ENCODE assay signal across 16 cellular contexts in the genomic region with DNA sequence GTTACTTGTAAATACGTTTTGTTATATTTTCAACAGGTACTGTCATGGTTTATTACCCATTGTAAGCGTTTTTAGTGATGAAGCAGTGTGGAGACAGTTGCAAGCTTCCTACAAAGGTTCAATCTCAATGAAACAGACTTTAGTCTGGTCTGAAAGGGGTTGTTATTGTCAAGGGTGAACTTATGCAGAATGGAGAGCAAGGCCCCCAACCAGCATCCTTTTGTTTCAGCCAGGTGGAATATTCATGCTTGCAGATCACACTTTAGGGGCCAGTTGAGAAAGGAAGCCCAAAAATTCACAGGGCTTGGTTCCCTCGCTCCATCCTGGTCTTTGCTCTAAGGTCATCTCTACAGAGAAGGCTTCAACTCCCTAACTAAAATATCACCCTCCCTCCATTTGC.
"Had no signal": no experiment of that assay in that cellular context is flagged by ENCODE, and none has a peak within 500 bp of the region (broad histone marks: within the 10 kb centered on the region; RNA-seq: fewer than 3 reads in every experiment).

No MANE protein-coding gene starts in this region.

- DNase-seq: activated B cell treated with CpG ODN at 0.5 μM for 24 hours; activated CD4-positive, alpha-beta T cell treated with anti-CD3 and anti-CD28 coated beads, Interleukin-2, amount 10 ng/mL, durations not matched to agents 24 days and 14 days; activated CD8-positive, alpha-beta memory T cell treated with anti-CD3 and anti-CD28 coated beads, Interleukin-2, amount 50 U/mL, for 4 hours; activated CD8-positive, alpha-beta T cell treated with anti-CD3 and anti-CD28 coated beads, Interleukin-2, amount 10 ng/mL, durations not matched to agents 7 days and 5 days; activated gamma-delta T cell; activated T-cell treated with anti-CD3 and anti-CD28 coated beads, Interleukin-2, amount 50 U/mL, for 48 hours; esophagus squamous epithelium; hippocampal formation; kidney; left ventricle myocardium superior; pancreas; stimulated activated CD4-positive, alpha-beta T cell treated with anti-CD3 and anti-CD28 coated beads, Interleukin-12 subunit alpha, Interleukin-12 subunit beta, amount 100 ng/mL, for 4 hours; stimulated activated CD4-positive, alpha-beta T cell treated with anti-CD3 and anti-CD28 coated beads, Interleukin-2, amount 100 ng/mL, for 24 hours; stomach had no signal

- H3K27me3 Mint-ChIP-seq: activated B cell treated with CpG ODN at 0.5 μM for 24 hours had no signal

- H3K27ac Mint-ChIP-seq: activated B cell treated with CpG ODN at 0.5 μM for 24 hours; activated CD4-positive, alpha-beta T cell treated with anti-CD3 and anti-CD28 coated beads, Interleukin-2, amount 10 ng/mL, durations not matched to agents 24 days and 14 days; activated CD8-positive, alpha-beta T cell treated with anti-CD3 and anti-CD28 coated beads, Interleukin-2, amount 10 ng/mL, durations not matched to agents 7 days and 5 days; activated naive CD4-positive, alpha-beta T cell treated with anti-CD3 and anti-CD28 coated beads, Interleukin-2, amount 50 U/mL, for 72 hours had no signal

- H3K9me3 Mint-ChIP-seq: activated B cell treated with CpG ODN at 0.5 μM for 24 hours; activated CD4-positive, alpha-beta T cell treated with anti-CD3 and anti-CD28 coated beads, Interleukin-2, amount 10 ng/mL, durations not matched to agents 24 days and 14 days; activated naive CD4-positive, alpha-beta T cell treated with anti-CD3 and anti-CD28 coated beads, Interleukin-2, amount 50 U/mL, for 72 hours had no signal

- H3K4me3 ChIP-seq: esophagus squamous epithelium, pancreas, stomach, thoracic aorta had no signal

- H3K4me3 Mint-ChIP-seq: activated CD4-positive, alpha-beta T cell treated with anti-CD3 and anti-CD28 coated beads, Interleukin-2, amount 10 ng/mL, durations not matched to agents 24 days and 14 days; activated CD8-positive, alpha-beta T cell treated with anti-CD3 and anti-CD28 coated beads, Interleukin-2, amount 10 ng/mL, durations not matched to agents 7 days and 5 days had no signal

- H3K9me3 ChIP-seq: esophagus squamous epithelium, pancreas, stomach, thoracic aorta had no signal

- H3K27me3 ChIP-seq: pancreas had no signal

- H3K36me3 ChIP-seq: esophagus squamous epithelium, pancreas, stomach, thoracic aorta had no signal

- H3K27ac ChIP-seq: esophagus squamous epithelium, pancreas, stomach, thoracic aorta had no signal

- ATAC-seq: activated CD8-positive, alpha-beta T cell treated with anti-CD3 and anti-CD28 coated beads, Interleukin-2, amount 10 ng/mL, durations not matched to agents 7 days and 5 days; activated naive CD4-positive, alpha-beta T cell treated with anti-CD3 and anti-CD28 coated beads, Interleukin-2, amount 50 U/mL, for 72 hours; left ventricle myocardium superior; pancreas had no signal
